In the genomic region with DNA sequence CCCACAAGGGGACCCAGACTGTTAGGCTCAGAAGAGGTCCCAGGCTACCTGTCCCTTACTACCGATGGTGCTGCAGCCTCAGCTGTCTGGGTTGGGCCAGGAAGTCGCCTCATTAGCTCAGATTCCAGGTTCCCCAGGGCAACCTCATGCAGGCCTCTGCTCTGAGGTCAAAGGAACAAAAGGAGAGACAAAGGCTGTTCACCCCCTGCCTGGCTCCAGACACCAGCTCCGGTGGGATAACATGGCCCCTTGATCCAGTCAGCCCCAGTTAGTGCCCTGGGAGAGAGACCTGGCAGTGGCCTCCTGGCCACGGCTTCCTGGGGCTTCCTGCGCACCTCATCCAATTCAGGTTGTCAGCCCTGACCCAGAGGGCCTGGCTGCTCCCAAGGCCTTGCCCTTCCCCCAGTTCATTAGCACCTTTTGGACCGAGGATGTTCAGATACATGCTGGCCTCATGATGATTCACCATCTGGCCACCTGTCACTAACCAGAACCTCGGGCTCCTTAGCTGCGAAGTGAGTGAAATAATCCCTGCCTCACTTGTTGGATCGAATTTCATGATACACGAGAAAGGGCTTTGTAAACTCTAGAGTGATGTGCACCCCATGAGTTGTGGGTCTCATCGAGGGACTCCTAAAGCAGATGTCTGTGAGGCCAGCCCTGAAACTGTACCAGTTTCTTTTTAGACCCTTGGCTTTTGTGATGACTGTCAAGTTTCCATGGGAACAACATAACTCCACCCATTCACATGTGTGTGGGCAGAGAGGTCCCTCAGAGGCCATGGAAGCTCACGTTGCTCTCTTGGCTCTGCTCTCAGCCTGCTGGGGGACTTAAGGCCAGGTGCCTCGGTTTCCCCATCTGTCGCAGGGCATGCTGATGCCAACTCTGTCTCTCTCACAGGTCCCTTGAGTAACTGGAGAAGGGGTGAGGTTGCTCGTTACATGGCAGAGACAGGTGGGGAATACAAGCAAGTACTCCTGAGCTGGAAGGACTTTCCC, we compare ENCODE assay signal across 9 cellular contexts.
DNase-seq lines count a peak whose midpoint lies in the region; ATAC-seq lines count a peak whose summit lies in the region.
"Had no signal": no experiment of that assay in that cellular context is flagged by ENCODE, and none has a peak within 500 bp of the region (broad histone marks: within the 10 kb centered on the region; RNA-seq: fewer than 3 reads in every experiment).

No MANE protein-coding gene starts in this region.

- ATAC-seq in HG02938 (IDR thresholded peaks at IDR 0.05; ENCODE audit: unreplicated experiment), result peak; percentile 72
- no peak for ATAC-seq in HG03354 (IDR thresholded peaks at IDR 0.05; ENCODE audit: poor library complexity, severe bottlenecking, unreplicated experiment)

- peak; percentile 68 for DNase-seq in NCI-H2196 (lab: John Stamatoyannopoulos, UW; ENCODE audit: unreplicated experiment)
- DNase-seq in NCI-H2196 treated with DMSO at 0.1 percent for 48 hours (lab: John Stamatoyannopoulos, UW; ENCODE audit: unreplicated experiment), result no peak
- peak; percentile 28 for DNase-seq in SW480 (ENCODE audit: low spot score)
- peak; percentile 7 for DNase-seq in pons (ENCODE audit: low spot score)
- no peak for DNase-seq in T-helper 9 cell
- DNase-seq in D341Med (ENCODE audit: low spot score), result no peak
- DNase-seq: stimulated activated CD8-positive, alpha-beta memory T cell treated with anti-CD3 and anti-CD28 coated beads, Interleukin-4, amount 100 ng/mL, for 48 hours had no signal

Comparison
In these comparisons a context has a peak if more than half of its experiments do, and no peak if none do; other contexts are left out.
1. DNase-seq: peak in NCI-H2196 (single experiment), SW480 (single experiment) and pons (single experiment); none in NCI-H2196 treated with DMSO at 0.1 percent for 48 hours (single experiment), T-helper 9 cell (single experiment) and D341Med (single experiment).